23 cellular contexts compared by ENCODE assay signal in the genomic region with DNA sequence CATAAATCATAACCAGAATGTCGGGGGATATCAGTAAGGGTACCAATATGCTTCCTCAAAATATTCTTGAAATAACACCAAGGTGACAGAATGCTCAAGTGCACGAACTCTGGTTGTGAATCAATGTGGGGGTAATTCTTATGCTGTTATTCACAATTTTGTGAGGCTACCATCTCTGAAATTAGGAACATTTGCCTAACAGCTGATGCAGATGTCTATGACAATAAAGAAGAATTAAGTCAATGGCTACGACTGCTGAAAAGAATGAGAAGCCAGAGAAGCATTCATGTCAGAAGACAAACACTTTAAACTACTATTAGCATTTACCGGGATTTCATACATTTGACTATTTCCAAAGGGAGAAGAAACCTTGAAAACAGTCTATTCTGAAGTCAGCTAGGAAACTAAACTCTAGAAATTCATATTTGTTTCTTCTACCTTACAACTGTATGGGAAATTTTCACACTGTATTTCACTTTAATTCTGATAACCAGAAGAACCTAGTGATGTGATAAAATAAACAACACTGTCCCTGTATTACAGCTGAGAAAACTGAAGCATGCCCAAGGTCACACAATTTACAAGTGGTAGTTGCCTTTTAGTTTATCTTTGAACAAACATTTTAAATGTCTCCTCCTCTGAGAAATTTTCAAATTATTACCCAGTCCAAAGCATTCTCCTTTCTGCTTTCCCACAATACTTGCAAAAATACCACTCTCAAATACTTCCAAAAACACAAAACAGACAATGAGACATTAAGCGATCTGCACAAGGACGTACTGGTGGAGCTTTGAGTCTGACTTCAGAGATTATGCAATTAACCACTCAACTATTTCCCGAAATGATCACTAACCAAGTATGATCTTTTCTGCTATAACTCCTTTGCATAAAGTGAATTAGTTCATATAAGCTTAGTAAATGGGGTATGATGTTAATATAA. TPM values are rescaled to one million over a fixed set of nuclear protein-coding genes. Genes with fewer than 3 reads are reported as not detected.
DNase-seq lines count a peak whose midpoint lies in the region; ATAC-seq lines count a peak whose summit lies in the region.
"Had no signal": no experiment of that assay in that cellular context is flagged by ENCODE, and none has a peak within 500 bp of the region (broad histone marks: within the 10 kb centered on the region; RNA-seq: fewer than 3 reads in every experiment).

No MANE protein-coding gene starts in this region.

- H3K79me2 ChIP-seq in mesendoderm (ENCODE audit: control insufficient read depth, insufficient read depth, low read length), result peaks cover 3% of the 10 kb centered on the region

- peaks cover 6% of the 10 kb centered on the region for H3K36me3 Mint-ChIP-seq in activated naive CD8-positive, alpha-beta T cell treated with anti-CD3 and anti-CD28 coated beads for 36 hours
- H3K36me3 Mint-ChIP-seq: mesothelial cell of epicardium had no signal

- no peak overlapping the region for H3K27ac ChIP-seq in mesendoderm (ENCODE audit: low read depth, low read length)
- H3K27ac ChIP-seq: dorsolateral prefrontal cortex, gastrocnemius medialis, neural progenitor cell, PC-9, psoas muscle, tibial nerve had no signal

- no peak overlapping the region for H3K56ac ChIP-seq in mesendoderm (ENCODE audit: low read length)

- H3K27me3 ChIP-seq in endocrine pancreas (ENCODE audit: control insufficient read depth, insufficient read depth, low read length) (no peaks in the 10 kb centered on the region), mesendoderm (ENCODE audit: insufficient read depth, low read length, poor library complexity) (no peaks in the 10 kb centered on the region)
- H3K27me3 ChIP-seq: dorsolateral prefrontal cortex, gastrocnemius medialis, neural progenitor cell, tibial nerve had no signal

- H2BK5ac ChIP-seq in mesendoderm (ENCODE audit: low read length), result no peak overlapping the region

- no peak overlapping the region for H4K8ac ChIP-seq in mesendoderm (ENCODE audit: low read depth, low read length)

- no peak overlapping the region for H3K9ac ChIP-seq in endocrine pancreas (ENCODE audit: control insufficient read depth, insufficient read depth, low read length)
- no peak overlapping the region for H3K9ac ChIP-seq in mesendoderm (ENCODE audit: low read length)
- H3K9ac ChIP-seq: neural progenitor cell had no signal

- no peak overlapping the region for H4K5ac ChIP-seq in mesendoderm (ENCODE audit: low read length)

- peaks cover 5% of the 10 kb centered on the region for H3K79me1 ChIP-seq in mesendoderm (ENCODE audit: low read length)

- no peak overlapping the region for H3K27ac Mint-ChIP-seq in activated naive CD8-positive, alpha-beta T cell treated with anti-CD3 and anti-CD28 coated beads for 36 hours
- H3K27ac Mint-ChIP-seq: activated CD4-positive, alpha-beta memory T cell treated with anti-CD3 and anti-CD28 coated beads, Interleukin-2, amount 10 ng/mL, durations not matched to agents 7 days and 5 days; neural progenitor cell; stimulated activated naive CD8-positive, alpha-beta T cell treated with anti-CD3 and anti-CD28 coated beads, Interleukin-15, Interleukin-2, amounts not matched to agents 100 ng/mL and 50 ng/mL, for 24 hours had no signal

- H3K4me3 Mint-ChIP-seq in activated naive CD8-positive, alpha-beta T cell treated with anti-CD3 and anti-CD28 coated beads for 36 hours, result no peak overlapping the region
- H3K4me3 Mint-ChIP-seq: activated CD4-positive, alpha-beta memory T cell treated with anti-CD3 and anti-CD28 coated beads, Interleukin-2, amount 10 ng/mL, durations not matched to agents 7 days and 5 days; mesothelial cell of epicardium; neural progenitor cell; stimulated activated naive CD8-positive, alpha-beta T cell treated with anti-CD3 and anti-CD28 coated beads, Interleukin-15, Interleukin-2, amounts not matched to agents 100 ng/mL and 50 ng/mL, for 24 hours had no signal

- no peak overlapping the region for H3K4me2 ChIP-seq in mesendoderm (ENCODE audit: low read length)
- H3K4me2 ChIP-seq: neural progenitor cell, PC-9 had no signal

- H3K4me3 ChIP-seq in endocrine pancreas (ENCODE audit: control insufficient read depth, insufficient read depth, low read length), result peak overlapping the region; percentile 75
- no peak overlapping the region for H3K4me3 ChIP-seq in mesendoderm (ENCODE audit: low read length)
- H3K4me3 ChIP-seq: dorsolateral prefrontal cortex, gastrocnemius medialis, neural progenitor cell, PC-9, psoas muscle, tibial nerve had no signal

- no peak overlapping the region for H3K4ac ChIP-seq in mesendoderm (ENCODE audit: low read depth, low read length)

- no peaks in the 10 kb centered on the region for H3K27me3 Mint-ChIP-seq in activated naive CD8-positive, alpha-beta T cell treated with anti-CD3 and anti-CD28 coated beads for 36 hours
- H3K27me3 Mint-ChIP-seq: activated CD4-positive, alpha-beta memory T cell treated with anti-CD3 and anti-CD28 coated beads, Interleukin-2, amount 10 ng/mL, durations not matched to agents 7 days and 5 days; stimulated activated naive CD8-positive, alpha-beta T cell treated with anti-CD3 and anti-CD28 coated beads, Interleukin-15, Interleukin-2, amounts not matched to agents 100 ng/mL and 50 ng/mL, for 24 hours had no signal

- ATAC-seq in HG02840 (IDR thresholded peaks at IDR 0.05; ENCODE audit: low FRiP score, unreplicated experiment), result no peak
- ATAC-seq: gastrocnemius medialis, left cardiac atrium, psoas muscle had no signal

- H3K18ac ChIP-seq in mesendoderm (ENCODE audit: low read length), result peak overlapping the region; percentile 39

- WGBS in mesendoderm (ENCODE audit: extremely low coverage, insufficient coverage, low lambda C conversion rate), result no CpG with 5 or more reads among the region's 7 CpGs

- H2BK15ac ChIP-seq in mesendoderm (replicated peaks; ENCODE audit: low read depth), result no peak overlapping the region

- H3K4me1 Mint-ChIP-seq in activated naive CD8-positive, alpha-beta T cell treated with anti-CD3 and anti-CD28 coated beads for 36 hours, result peaks cover 2% of the 10 kb centered on the region
- H3K4me1 Mint-ChIP-seq: activated CD4-positive, alpha-beta memory T cell treated with anti-CD3 and anti-CD28 coated beads, Interleukin-2, amount 10 ng/mL, durations not matched to agents 7 days and 5 days had no signal

- H2AK5ac ChIP-seq in mesendoderm (ENCODE audit: low read length), result no peak overlapping the region

- H3K9me3 ChIP-seq in endocrine pancreas (ENCODE audit: control insufficient read depth, low read length), result no peaks in the 10 kb centered on the region
- H3K9me3 ChIP-seq: gastrocnemius medialis, psoas muscle, tibial nerve had no signal

- H3K36me3 ChIP-seq in endocrine pancreas (ENCODE audit: control insufficient read depth, insufficient read depth, low read length) (no peaks in the 10 kb centered on the region), mesendoderm (ENCODE audit: control insufficient read depth, insufficient read depth, low read length) (no peaks in the 10 kb centered on the region)
- H3K36me3 ChIP-seq: gastrocnemius medialis, neural progenitor cell, tibial nerve had no signal

- H3K23ac ChIP-seq in mesendoderm (ENCODE audit: low read length), result no peak overlapping the region

- H3K4me1 ChIP-seq in endocrine pancreas (ENCODE audit: control insufficient read depth, insufficient read depth, low read length) (peaks cover 4% of the 10 kb centered on the region), mesendoderm (ENCODE audit: control insufficient read depth, low read depth, low read length) (peaks cover 8% of the 10 kb centered on the region)
- H3K4me1 ChIP-seq: psoas muscle had no signal

- DNase-seq in GM03348 (ENCODE audit: low spot score), result peak; percentile 21
- peak; percentile 68 for DNase-seq in NCI-H526 treated with DMSO at 0.1 percent for 48 hours (lab: John Stamatoyannopoulos, UW)
- no peak for DNase-seq in mesendoderm
- DNase-seq in middle frontal gyrus (ENCODE audit: extremely low spot score, low spot score), result no peak
- DNase-seq in NCI-H1694 (lab: John Stamatoyannopoulos, UW), result no peak
- DNase-seq in activated naive CD8-positive, alpha-beta T cell treated with anti-CD3 and anti-CD28 coated beads for 36 hours, result no peak
- DNase-seq: activated CD4-positive, alpha-beta memory T cell treated with anti-CD3 and anti-CD28 coated beads, Interleukin-2, amount 10 ng/mL, durations not matched to agents 7 days and 5 days; activated T-cell treated with anti-CD3 and anti-CD28 coated beads for 4 hours; anterior cingulate cortex; central memory CD4-positive, alpha-beta T cell; dorsolateral prefrontal cortex; gastrocnemius medialis; left cardiac atrium; NCI-H1694 treated with DMSO at 0.1 percent for 48 hours; PC-9; psoas muscle; stimulated activated CD4-positive, alpha-beta T cell treated with anti-CD3 and anti-CD28 coated beads, Interleukin-4, amount 100 ng/mL, for 1 hour had no signal

- no peak overlapping the region for H2BK120ac ChIP-seq in mesendoderm (ENCODE audit: low read depth, low read length)

- peaks cover 4% of the 10 kb centered on the region for H3K9me3 Mint-ChIP-seq in activated naive CD8-positive, alpha-beta T cell treated with anti-CD3 and anti-CD28 coated beads for 36 hours
- H3K9me3 Mint-ChIP-seq: activated CD4-positive, alpha-beta memory T cell treated with anti-CD3 and anti-CD28 coated beads, Interleukin-2, amount 10 ng/mL, durations not matched to agents 7 days and 5 days; stimulated activated naive CD8-positive, alpha-beta T cell treated with anti-CD3 and anti-CD28 coated beads, Interleukin-15, Interleukin-2, amounts not matched to agents 100 ng/mL and 50 ng/mL, for 24 hours had no signal

RNA-seq across cellular contexts. Expression of a gene that starts 18.0 kb away (rescaled TPM):
- 6.1 TPM for polyA plus RNA-seq in mesendoderm (2013, experiment 1 of 2)
- polyA plus RNA-seq in mesendoderm (2013, experiment 2 of 2), result 6.3 TPM
- total RNA-seq in activated naive CD8-positive, alpha-beta T cell treated with anti-CD3 and anti-CD28 coated beads for 36 hours, result 1 to 10 TPM; 6.5 to 7.4 TPM

Comparison
In these comparisons a context has a peak if more than half of its experiments do, and no peak if none do; other contexts are left out.
1. DNase-seq: peak in GM03348 (single experiment) and NCI-H526 treated with DMSO at 0.1 percent for 48 hours (single experiment); none in mesendoderm (single experiment), middle frontal gyrus (single experiment), NCI-H1694 (single experiment) and activated naive CD8-positive, alpha-beta T cell treated with anti-CD3 and anti-CD28 coated beads for 36 hours (single experiment).